ENCODE assay signal across 12 cellular contexts in genomic region chr6:25122001-25122400, GRCh38.
DNase-seq lines count a peak whose midpoint lies in the region; ATAC-seq and TF ChIP-seq lines count a peak whose summit lies in the region.
"Had no signal": no experiment of that assay in that cellular context is flagged by ENCODE, and none has a peak within 500 bp of the region (broad histone marks: within the 10 kb centered on the region; RNA-seq: fewer than 3 reads in every experiment).

No MANE protein-coding gene starts in this region.

- H3K36me3 ChIP-seq in heart left ventricle (peaks cover 0 to 46% (median 10%) of the 10 kb centered on the region in 9 donors), gastrocnemius medialis (no peaks in the 10 kb centered on the region)

- DNase-seq in EL: peak; percentile 36
- no peak for DNase-seq in T-helper 17 cell
- DNase-seq in heart left ventricle: peak in 4 of 5 donors; percentile 24 to 45 (median 32)
- peak in 1 of 2 donors; percentile 16 for DNase-seq in gastrocnemius medialis
- DNase-seq in activated CD4-positive, alpha-beta T cell treated with anti-CD3 and anti-CD28 coated beads for 48 hours: no peak
- no peak for DNase-seq in progenitor cell of endocrine pancreas (ENCODE audit: low spot score, unreplicated experiment)
- DNase-seq in amygdala (lab: John Stamatoyannopoulos, UW): no peak
- DNase-seq: NCI-H2171 had no signal

- no peaks in the 10 kb centered on the region for H3K9me3 ChIP-seq in T-helper 17 cell (ENCODE audit: control insufficient read depth, low read length, poor library complexity, severe bottlenecking)
- H3K9me3 ChIP-seq in heart left ventricle: no peaks in the 10 kb centered on the region
- no peaks in the 10 kb centered on the region for H3K9me3 ChIP-seq in gastrocnemius medialis

- in situ Hi-C loops in gastrocnemius medialis (cut with MboI; ENCODE audit: low sequenced_read_pairs in 4 of 4): no loop called here

- H3K4me3 Mint-ChIP-seq in T-helper 17 cell: no peak overlapping the region
- H3K4me3 Mint-ChIP-seq in progenitor cell of endocrine pancreas (ENCODE audit: low read depth): no peak overlapping the region
- H3K4me3 Mint-ChIP-seq: activated naive CD8-positive, alpha-beta T cell had no signal

- H3K36me3 Mint-ChIP-seq in T-helper 17 cell (ENCODE audit: low read depth) (peaks cover 16% of the 10 kb centered on the region), progenitor cell of endocrine pancreas (ENCODE audit: insufficient read depth) (no peaks in the 10 kb centered on the region)

- peaks cover 6% of the 10 kb centered on the region for H3K9me3 Mint-ChIP-seq in progenitor cell of endocrine pancreas (ENCODE audit: low read depth)

- H3K27me3 Mint-ChIP-seq in T-helper 17 cell: no peaks in the 10 kb centered on the region
- peaks cover 6% of the 10 kb centered on the region for H3K27me3 Mint-ChIP-seq in progenitor cell of endocrine pancreas
- H3K27me3 Mint-ChIP-seq: activated naive CD8-positive, alpha-beta T cell had no signal

- peaks cover 0 to 72% (median 17%) of the 10 kb centered on the region in 12 donors for H3K4me1 ChIP-seq in heart left ventricle
- H3K4me1 ChIP-seq in gastrocnemius medialis: peaks cover 0 to 4% of the 10 kb centered on the region in 2 donors

- 30 to 57% (median 38%) methylated on average over 2 of the region's 2 CpGs for WGBS in heart left ventricle, 4 donors

- H3K27ac Mint-ChIP-seq in T-helper 17 cell: peak overlapping the region; percentile 27
- H3K27ac Mint-ChIP-seq in progenitor cell of endocrine pancreas: no peak overlapping the region
- H3K27ac Mint-ChIP-seq: activated naive CD8-positive, alpha-beta T cell had no signal

- ATAC-seq in T-helper 17 cell (no peak), heart left ventricle (peak in 3 of 4 donors; percentile 64 to 85 (median 78)), gastrocnemius medialis (peak; percentile 52 to 62), GM18909 (IDR thresholded peaks at IDR 0.05; ENCODE audit: poor library complexity, unreplicated experiment) (no peak)

- no peaks in the 10 kb centered on the region for H3K27me3 ChIP-seq in heart left ventricle
- no peaks in the 10 kb centered on the region for H3K27me3 ChIP-seq in gastrocnemius medialis

- no peak overlapping the region for H3K4me3 ChIP-seq in heart left ventricle
- no peak overlapping the region for H3K4me3 ChIP-seq in gastrocnemius medialis
- H3K4me3 ChIP-seq: lung had no signal

- H3K27ac ChIP-seq in heart left ventricle (peak overlapping the region in 11 of 12 donors; percentile 40 to 78 (median 58)), gastrocnemius medialis (peak overlapping the region; percentile 14 to 60 (median 48))
- H3K27ac ChIP-seq: epithelial cell of prostate had no signal

- H3K4me1 Mint-ChIP-seq in T-helper 17 cell: peaks cover 39% of the 10 kb centered on the region
- peaks cover 2% of the 10 kb centered on the region for H3K4me1 Mint-ChIP-seq in progenitor cell of endocrine pancreas (ENCODE audit: low read depth)

- TF ChIP-seq CTCF in heart left ventricle (IDR thresholded peaks at IDR 0.05) (no peak), gastrocnemius medialis (IDR thresholded peaks at IDR 0.05 in 4 of 5, conservative IDR thresholded peaks at IDR 0.05 in 1 of 5) (no peak), progenitor cell of endocrine pancreas (IDR thresholded peaks at IDR 0.05; ENCODE audit: unreplicated experiment) (no peak)

- no peak for TF ChIP-seq POLR2A in heart left ventricle (IDR thresholded peaks at IDR 0.05)
- no peak for TF ChIP-seq POLR2A in gastrocnemius medialis (IDR thresholded peaks at IDR 0.05)

- intact Hi-C loops in heart left ventricle (cut with DNase I): loop anchor here in 1 of 10 donors (5.0 kb wide), 1 partner anchor 35 kb away; no protein-coding TSS in a partner anchor
- intact Hi-C loops in gastrocnemius medialis (cut with DNase I; ENCODE audit: low total_unique reads): no loop called here

Comparison
In these comparisons a context has a peak if more than half of its experiments do, and no peak if none do; other contexts are left out.
1. DNase-seq: peak in EL (single experiment) and heart left ventricle (4 of 5); none in T-helper 17 cell (0 of 3), activated CD4-positive, alpha-beta T cell treated with anti-CD3 and anti-CD28 coated beads for 48 hours (single experiment), progenitor cell of endocrine pancreas (single experiment) and amygdala (0 of 56).
2. ATAC-seq: peak in heart left ventricle (3 of 4) and gastrocnemius medialis (2 of 2); none in T-helper 17 cell (single experiment) and GM18909 (single experiment).